13 cellular contexts compared by ENCODE assay signal in genomic region chr17:43406676-43407645, GRCh38. TPM values are rescaled to one million over a fixed set of nuclear protein-coding genes. Genes with fewer than 3 reads are reported as not detected.
DNase-seq lines count a peak whose midpoint lies in the region; ATAC-seq, FAIRE-seq and TF ChIP-seq lines count a peak whose summit lies in the region.
"Had no signal": no experiment of that assay in that cellular context is flagged by ENCODE, and none has a peak within 500 bp of the region (broad histone marks: within the 10 kb centered on the region; RNA-seq: fewer than 3 reads in every experiment).

No MANE protein-coding gene starts in this region.

- DNase-seq in A549 (ENCODE audit: low read depth in 1 of 2, low spot score in 1 of 2) (peak in 1 of 2 experiments; percentile 72), LHCN-M2 (ENCODE audit: low read depth) (peak; percentile 46), brain microvascular endothelial cell (peak; percentile 42), kidney (peak; percentile 48), NCI-H1436 (lab: John Stamatoyannopoulos, UW) (no peak), GM19240 (ENCODE audit: insufficient read length, low spot score) (no peak), immature natural killer cell (no peak)
- DNase-seq in activated naive CD4-positive, alpha-beta T cell treated with Interleukin-2 at 50 U/mL for 16 hours: no peak
- DNase-seq: activated CD4-positive, alpha-beta T cell treated with anti-CD3 and anti-CD28 coated beads, Interleukin-2, amount 50 U/mL, for 48 hours; naive thymus-derived CD8-positive, alpha-beta T cell; NCI-H2029; SIG-M5 had no signal

- CTCF ChIA-PET in A549 (lab: Yijun Ruan, JAX): interaction anchor here (0.9 to 50.6 kb wide), 5 partner anchors 10 to 69 kb away, joined by 3 to 2036 read pairs (median 49); partner anchors contain the start of genes ARL4D and DHX8

- H3K4me1 Mint-ChIP-seq in immature natural killer cell: no peaks in the 10 kb centered on the region

- H3K27ac ChIP-seq in A549: peak overlapping the region; percentile 79 to 86
- H3K27ac ChIP-seq in brain microvascular endothelial cell: peak overlapping the region; percentile 33
- H3K27ac ChIP-seq in kidney (ENCODE audit: low read depth in 2 of 2, low read length in 2 of 2): no peak overlapping the region

- H3K36me3 Mint-ChIP-seq in immature natural killer cell: no peaks in the 10 kb centered on the region
- H3K36me3 Mint-ChIP-seq: naive thymus-derived CD8-positive, alpha-beta T cell had no signal

- FAIRE-seq in A549 (lab: Jason Lieb, UNC) (no peak), kidney (lab: Jason Lieb, UNC) (no peak)

- ATAC-seq in A549: peak; percentile 67 to 81
- ATAC-seq: naive thymus-derived CD8-positive, alpha-beta T cell had no signal

- no peaks in the 10 kb centered on the region for H3K9me3 ChIP-seq in A549
- H3K9me3 ChIP-seq in kidney (ENCODE audit: control insufficient read depth in 1 of 2, low read length in 2 of 2): no peaks in the 10 kb centered on the region

- H3K4me3 ChIP-seq in A549 (no peak overlapping the region), brain microvascular endothelial cell (ENCODE audit: low read depth, low read length) (no peak overlapping the region), kidney (ENCODE audit: low read length in 2 of 2) (no peak overlapping the region)

- intact Hi-C loops in kidney (cut with DNase I): no loop called here

- H3K27me3 Mint-ChIP-seq in immature natural killer cell (ENCODE audit: low read depth in 3 of 3): peaks cover 0 to 5% (median 5%) of the 10 kb centered on the region in 3 donors

- H3K27me3 ChIP-seq in brain microvascular endothelial cell (replicated peaks): no peaks in the 10 kb centered on the region

- no peaks in the 10 kb centered on the region for H3K9me3 Mint-ChIP-seq in immature natural killer cell
- H3K9me3 Mint-ChIP-seq: naive thymus-derived CD8-positive, alpha-beta T cell had no signal

- H3K36me3 ChIP-seq in brain microvascular endothelial cell (replicated peaks) (no peaks in the 10 kb centered on the region), kidney (ENCODE audit: control insufficient read depth in 1 of 2, insufficient read depth in 2 of 2, low read length in 2 of 2) (no peaks in the 10 kb centered on the region)

- in situ Hi-C loops in brain microvascular endothelial cell (cut with HindIII; ENCODE audit: low pct_ligation_motif_present, low sequenced_read_pairs): no loop called here

- TF ChIP-seq RAD21 in A549 (conservative IDR thresholded peaks at IDR 0.05 in 1 of 2, IDR thresholded peaks at IDR 0.05 in 1 of 2): no peak

- peaks cover 55% of the 10 kb centered on the region for H3K4me1 ChIP-seq in A549
- peaks cover 0 to 10% of the 10 kb centered on the region in 2 donors for H3K4me1 ChIP-seq in kidney (ENCODE audit: control insufficient read depth in 1 of 2, insufficient read depth in 1 of 2, low read depth in 1 of 2, low read length in 2 of 2)

- no peak overlapping the region for H3K9ac ChIP-seq in kidney (ENCODE audit: low read length in 2 of 2)

- no peak for TF ChIP-seq POLR2A in A549 (IDR thresholded peaks at IDR 0.05; ENCODE audit: low read length)

- no peak for TF ChIP-seq EP300 in A549 (IDR thresholded peaks at IDR 0.05)

- H3K4me3 Mint-ChIP-seq in immature natural killer cell: no peak overlapping the region
- H3K4me3 Mint-ChIP-seq: B cell; naive thymus-derived CD8-positive, alpha-beta T cell had no signal

- 78% methylated on average over 10 of the region's 10 CpGs for WGBS in A549 (ENCODE audit: missing lambda C conversion rate)

- POLR2A ChIA-PET in A549 (lab: Yijun Ruan, JAX): interaction anchor here (1.0 to 2.0 kb wide), 4 partner anchors 8 to 39 kb away, joined by 3 to 27 read pairs (median 6); partner anchors contain the start of gene ARL4D

- peak overlapping the region; percentile 58 for H3K4me2 ChIP-seq in A549

- H3K27ac Mint-ChIP-seq in immature natural killer cell: no peak overlapping the region
- H3K27ac Mint-ChIP-seq: B cell; naive thymus-derived CD8-positive, alpha-beta T cell had no signal

- TF ChIP-seq CTCF in A549 (IDR thresholded peaks at IDR 0.05): no peak
- TF ChIP-seq CTCF in brain microvascular endothelial cell (IDR thresholded peaks at IDR 0.05; ENCODE audit: low read depth, low read length, missing control alignments): no peak
- TF ChIP-seq CTCF in kidney (IDR thresholded peaks at IDR 0.05; ENCODE audit: borderline replicate concordance, extremely low read depth, insufficient read depth): no peak

TF ChIP-seq in A549, 52 proteins besides CTCF, POLR2A, EP300 and RAD21:
- no peak for TF ChIP-seq ZFP36 (IDR thresholded peaks at IDR 0.05; ENCODE audit: borderline replicate concordance, partially characterized antibody)
- peak; percentile 65; the same call in 1 of the 2 replicates for TF ChIP-seq ATOH8 (CRISPR knock-in tag; IDR thresholded peaks at IDR 0.05; ENCODE audit: low read depth)
- TF ChIP-seq ZNF302 (CRISPR knock-in tag; IDR thresholded peaks at IDR 0.05): no peak
- TF ChIP-seq NFE2L2 (conservative IDR thresholded peaks at IDR 0.05; ENCODE audit: low read length): 0 out of 2 replicates have a peak, but pooled peaks have one; percentile 14
- TF ChIP-seq CHD2 (IDR thresholded peaks at IDR 0.05; ENCODE audit: low read length, partially characterized antibody): no peak
- TF ChIP-seq ZSCAN20 (CRISPR knock-in tag; IDR thresholded peaks at IDR 0.05): no peak
- no peak for TF ChIP-seq CBX8 (IDR thresholded peaks at IDR 0.05)
- TF ChIP-seq MAFK (IDR thresholded peaks at IDR 0.05; ENCODE audit: partially characterized antibody): peak; percentile 74
- no peak for TF ChIP-seq RFX5 (IDR thresholded peaks at IDR 0.05)
- no peak for TF ChIP-seq HOXB5 (CRISPR knock-in tag; IDR thresholded peaks at IDR 0.05)
- TF ChIP-seq CBX2 (IDR thresholded peaks at IDR 0.05; ENCODE audit: borderline replicate concordance, low read depth): no peak
- no peak for TF ChIP-seq REST (IDR thresholded peaks at IDR 0.05)
TF ChIP-seq in A549: peak in this region for 3.

RNA-seq across cellular contexts. Expression of gene ARL4D, which starts 8.2 kb away (rescaled TPM):
- polyA plus RNA-seq in A549 (2011; rRNA removed): 21.0 and 21.1 TPM in 2 replicates
- 27.5 and 29.3 TPM in 2 replicates for polyA plus RNA-seq in A549 (2012; cell fraction: cytosol; rRNA removed)
- 21.1 and 26.6 TPM in 2 replicates for polyA plus RNA-seq in A549 (2012; cell fraction: nucleus; rRNA removed)
- polyA plus RNA-seq in A549 (2017; fragmentation: RNase III; extraction: RNeasy Plus Mini Kit Qiagen cat#74134 plus additional on column Dnase treatment): 9.9 to 11.9 TPM (median 11.7 TPM) in 3 replicates
- polyA minus RNA-seq in A549 (2011; rRNA and poly(A)+ RNA removed): 18.6 and 19.9 TPM in 2 replicates
- 19.8 and 25.6 TPM in 2 replicates for total RNA-seq in LHCN-M2 (2014; rRNA removed)
- 27.7 TPM for polyA plus RNA-seq in LHCN-M2 (2012)
- 48.8 TPM for total RNA-seq in kidney
- polyA plus RNA-seq in kidney (ENCODE audit: insufficient read depth, low read depth, low replicate concordance): 81.2 TPM
- polyA plus RNA-seq in immature natural killer cell: 1 to 10 TPM; 4.5 to 10.0 (median 9.9) TPM

Comparison
In these comparisons a context has a peak if more than half of its experiments do, and no peak if none do; other contexts are left out.
1. DNase-seq: peak in LHCN-M2 (single experiment), brain microvascular endothelial cell (single experiment) and kidney (single experiment); none in NCI-H1436 (single experiment), GM19240 (single experiment), immature natural killer cell (0 of 3) and activated naive CD4-positive, alpha-beta T cell treated with Interleukin-2 at 50 U/mL for 16 hours (single experiment).
2. H3K27ac ChIP-seq: peak in A549 (2 of 2) and brain microvascular endothelial cell (single experiment); none in kidney (0 of 2).